Comparison of ENCODE assay signal across 8 cellular contexts in genomic region chr16:75304521-75305363, GRCh38. TPM values are rescaled to one million over a fixed set of nuclear protein-coding genes. Genes with fewer than 3 reads are reported as not detected.
A peak's percentile ranks its signal among the peaks of the same experiment; 100 is the strongest.
DNase-seq lines count a peak whose midpoint lies in the region; ATAC-seq and TF ChIP-seq lines count a peak whose summit lies in the region.

No MANE protein-coding gene starts in this region.

- POLR2A ChIA-PET in AG04450 (lab: Yijun Ruan, JAX): interaction anchor here (0.7 to 3.4 kb wide), 9 partner anchors 15 to 73 kb away, joined by 3 to 18 read pairs (median 3); partner anchors contain the start of gene BCAR1

- H3K27ac ChIP-seq in AG04450 (ENCODE audit: low read depth, low read length): peak overlapping the region; percentile 99

- no peak for DNase-seq in AG04450 (ENCODE audit: low read depth, low spot score)
- DNase-seq in LoVo (ENCODE audit: low spot score): peak; percentile 51
- DNase-seq in dermis blood vessel endothelial cell: peak; percentile 55
- peak; percentile 73 to 82 (median 77) for DNase-seq in mucosa of descending colon
- no peak for DNase-seq in D341Med (ENCODE audit: low spot score)
- no peak for DNase-seq in KG1 (lab: John Stamatoyannopoulos, UW)

- ATAC-seq in mucosa of descending colon: peak; percentile 54
- ATAC-seq in GM21825 (IDR thresholded peaks at IDR 0.05; ENCODE audit: unreplicated experiment): no peak
- no peak for ATAC-seq in GM19452 (IDR thresholded peaks at IDR 0.05; ENCODE audit: unreplicated experiment)

- H3K27me3 ChIP-seq in AG04450 (ENCODE audit: control insufficient read depth, insufficient read depth, low read length): no peaks in the 10 kb centered on the region

- H3K4me3 ChIP-seq in AG04450 (ENCODE audit: low read depth, low read length) (peak overlapping the region; percentile 11; the same call in 1 of the 2 replicates), mucosa of descending colon (no peak overlapping the region)

- H3K9me3 ChIP-seq in AG04450 (ENCODE audit: control insufficient read depth, insufficient read depth, low read length) (no peaks in the 10 kb centered on the region), mucosa of descending colon (no peaks in the 10 kb centered on the region)

- CTCF ChIA-PET in AG04450 (lab: Charles Lee): interaction anchor here (0.8 to 2.1 kb wide), 7 partner anchors 11 to 81 kb away, joined by 3 to 7 read pairs (median 3); no protein-coding TSS in a partner anchor

- TF ChIP-seq CTCF in AG04450 (IDR thresholded peaks at IDR 0.05; ENCODE audit: low read depth, low read length) (no peak), mucosa of descending colon (IDR thresholded peaks at IDR 0.05) (no peak)

- intact Hi-C loops in mucosa of descending colon (cut with DNase I, micrococcal nuclease): no loop called here

- peaks cover 31% of the 10 kb centered on the region for H3K4me1 ChIP-seq in mucosa of descending colon (ENCODE audit: low read depth)

- no peaks in the 10 kb centered on the region for H3K36me3 ChIP-seq in mucosa of descending colon (ENCODE audit: low read depth)

RNA-seq across cellular contexts. Expression of gene BCAR1, which starts 53.3 kb away (rescaled TPM):
- 16.1 and 26.9 TPM in 2 replicates for polyA plus RNA-seq in AG04450 (2011; rRNA removed)
- 20.3 and 25.8 TPM in 2 replicates for polyA minus RNA-seq in AG04450 (2011; rRNA and poly(A)+ RNA removed)
- total RNA-seq in dermis blood vessel endothelial cell (141 and 300 TPM in 2 replicates), mucosa of descending colon (100 to 1,000 TPM; 100 to 134 (median 116) TPM)

Comparison
In these comparisons a context has a peak if more than half of its experiments do, and no peak if none do; other contexts are left out.
1. DNase-seq: peak in LoVo (single experiment), dermis blood vessel endothelial cell (single experiment) and mucosa of descending colon (3 of 3); none in AG04450 (single experiment), D341Med (single experiment) and KG1 (single experiment).